19 cellular contexts compared by ENCODE assay signal in genomic region chr6:148240866-148241477, GRCh38.
DNase-seq lines count a peak whose midpoint lies in the region; ATAC-seq and TF ChIP-seq lines count a peak whose summit lies in the region.
"Had no signal": no experiment of that assay in that cellular context is flagged by ENCODE, and none has a peak within 500 bp of the region (broad histone marks: within the 10 kb centered on the region; RNA-seq: fewer than 3 reads in every experiment).

No MANE protein-coding gene starts in this region.

- H3K9me2 ChIP-seq in GM23248 (ENCODE audit: insufficient read depth), result no peaks in the 10 kb centered on the region

- H3K27me3 ChIP-seq in GM23248 (replicated peaks; ENCODE audit: insufficient read depth) (no peaks in the 10 kb centered on the region), adipocyte (replicated peaks; ENCODE audit: control insufficient read depth, insufficient read depth, low read length) (no peaks in the 10 kb centered on the region), stomach (no peaks in the 10 kb centered on the region)
- H3K27me3 ChIP-seq: BLaER1 treated with 17β-estradiol and CSF1 and Interleukin-3, amounts not matched to agents 10 nM and 100 nM; testis had no signal

- TF ChIP-seq CTCF in fibroblast of pulmonary artery (IDR thresholded peaks at IDR 0.05; ENCODE audit: low read length, missing control alignments) (no peak), stomach (IDR thresholded peaks at IDR 0.05) (no peak)

- DNase-seq in GM23248, result peak; percentile 60
- DNase-seq in adipocyte (ENCODE audit: low read depth), result no peak
- peak; percentile 36 for DNase-seq in fibroblast of pulmonary artery (ENCODE audit: low read depth)
- DNase-seq in stomach, result no peak
- no peak for DNase-seq in activated CD4-positive, alpha-beta T cell treated with anti-CD3 and anti-CD28 coated beads, Interleukin-2, amount 10 ng/mL, durations not matched to agents 24 days and 14 days
- DNase-seq: activated CD8-positive, alpha-beta T cell treated with anti-CD3 and anti-CD28 coated beads for 36 hours; activated T-cell treated with anti-CD3 and anti-CD28 coated beads, Interleukin-2, amount 50 U/mL, for 72 hours; HCEC 1CT; NCI-H2081 treated with DMSO at 0.1 percent for 48 hours; NCI-H526; stimulated activated CD4-positive, alpha-beta T cell treated with anti-CD3 and anti-CD28 coated beads, Interleukin-4, amount 100 ng/mL, for 24 hours; stimulated activated CD8-positive, alpha-beta memory T cell treated with anti-CD3 and anti-CD28 coated beads, Interleukin-4, amount 100 ng/mL, for 48 hours; testis had no signal

- no peak for ATAC-seq in GM21367 (IDR thresholded peaks at IDR 0.05; ENCODE audit: unreplicated experiment)
- ATAC-seq in HG02973 (IDR thresholded peaks at IDR 0.05; ENCODE audit: unreplicated experiment), result no peak
- no peak for ATAC-seq in HG02938 (IDR thresholded peaks at IDR 0.05; ENCODE audit: unreplicated experiment)
- ATAC-seq: activated CD8-positive, alpha-beta T cell treated with anti-CD3 and anti-CD28 coated beads for 36 hours; activated T-cell treated with anti-CD3 and anti-CD28 coated beads, Interleukin-2, amount 50 U/mL, for 72 hours; HepG2 had no signal

- no peaks in the 10 kb centered on the region for H3K9me3 Mint-ChIP-seq in activated CD4-positive, alpha-beta T cell treated with anti-CD3 and anti-CD28 coated beads, Interleukin-2, amount 10 ng/mL, durations not matched to agents 24 days and 14 days
- H3K9me3 Mint-ChIP-seq: activated CD8-positive, alpha-beta T cell treated with anti-CD3 and anti-CD28 coated beads for 36 hours; activated T-cell treated with anti-CD3 and anti-CD28 coated beads, Interleukin-2, amount 50 U/mL, for 72 hours; memory B cell had no signal

- peak overlapping the region; percentile 31 for H2AFZ ChIP-seq in GM23248

- no peaks in the 10 kb centered on the region for H3K36me3 Mint-ChIP-seq in activated CD4-positive, alpha-beta T cell treated with anti-CD3 and anti-CD28 coated beads, Interleukin-2, amount 10 ng/mL, durations not matched to agents 24 days and 14 days (ENCODE audit: low read depth)
- H3K36me3 Mint-ChIP-seq: memory B cell had no signal

- 16 to 19% methylated on average over 3 of the region's 3 CpGs for WGBS in GM23248 (ENCODE audit: low coverage in 1 of 2, low lambda C conversion rate in 2 of 2, missing lambda C conversion rate in 2 of 2), 2 experiments
- 71 to 83% (median 79%) methylated on average over 3 of the region's 3 CpGs for WGBS in stomach, 5 donors

- no peaks in the 10 kb centered on the region for H3K9me3 ChIP-seq in GM23248 (ENCODE audit: low read depth)
- no peaks in the 10 kb centered on the region for H3K9me3 ChIP-seq in adipocyte (ENCODE audit: control insufficient read depth, low read length)
- no peaks in the 10 kb centered on the region for H3K9me3 ChIP-seq in stomach
- H3K9me3 ChIP-seq: BLaER1 treated with 17β-estradiol and CSF1 and Interleukin-3, amounts not matched to agents 10 nM and 100 nM; testis had no signal

- peaks cover 27% of the 10 kb centered on the region for H3F3A ChIP-seq in GM23248 (ENCODE audit: insufficient read depth)

- H3K36me3 ChIP-seq in GM23248 (ENCODE audit: low read depth) (no peaks in the 10 kb centered on the region), adipocyte (ENCODE audit: control insufficient read depth, insufficient read depth, low read length, severe bottlenecking) (no peaks in the 10 kb centered on the region), stomach (no peaks in the 10 kb centered on the region)
- H3K36me3 ChIP-seq: BLaER1 treated with 17β-estradiol and CSF1 and Interleukin-3, amounts not matched to agents 10 nM and 100 nM had no signal

- H3K27ac Mint-ChIP-seq in activated CD4-positive, alpha-beta T cell treated with anti-CD3 and anti-CD28 coated beads, Interleukin-2, amount 10 ng/mL, durations not matched to agents 24 days and 14 days, result no peak overlapping the region
- H3K27ac Mint-ChIP-seq: activated CD8-positive, alpha-beta T cell treated with anti-CD3 and anti-CD28 coated beads for 36 hours; activated T-cell treated with anti-CD3 and anti-CD28 coated beads, Interleukin-2, amount 50 U/mL, for 72 hours; memory B cell had no signal

- TF ChIP-seq POLR2A in stomach (IDR thresholded peaks at IDR 0.05), result no peak

- H3K27ac ChIP-seq in GM23248 (peak overlapping the region; percentile 92), stomach (peak overlapping the region in 3 of 5 donors; percentile 1 to 40 (median 20))
- H3K27ac ChIP-seq: BLaER1 treated with 17β-estradiol and CSF1 and Interleukin-3, amounts not matched to agents 10 nM and 100 nM; testis had no signal

- H3K4me1 Mint-ChIP-seq in activated CD4-positive, alpha-beta T cell treated with anti-CD3 and anti-CD28 coated beads, Interleukin-2, amount 10 ng/mL, durations not matched to agents 24 days and 14 days, result no peaks in the 10 kb centered on the region
- H3K4me1 Mint-ChIP-seq: memory B cell had no signal

- intact Hi-C loops in stomach (cut with DNase I; ENCODE audit: low total_unique reads), result no loop called here
- intact Hi-C loops in activated CD4-positive, alpha-beta T cell treated with anti-CD3 and anti-CD28 coated beads, Interleukin-2, amount 10 ng/mL, durations not matched to agents 24 days and 14 days (cut with micrococcal nuclease), result no loop called here

- peaks cover 32% of the 10 kb centered on the region for H3K4me1 ChIP-seq in GM23248 (ENCODE audit: insufficient read depth)
- H3K4me1 ChIP-seq in adipocyte (ENCODE audit: control insufficient read depth, insufficient read depth, low read length), result peaks cover 46% of the 10 kb centered on the region
- peaks cover 4 to 24% (median 14%) of the 10 kb centered on the region in 4 donors for H3K4me1 ChIP-seq in stomach

- H3K79me2 ChIP-seq in GM23248 (ENCODE audit: insufficient read depth), result no peaks in the 10 kb centered on the region

- TF ChIP-seq EP300 in stomach (IDR thresholded peaks at IDR 0.05), result no peak

- no peaks in the 10 kb centered on the region for H4K20me1 ChIP-seq in GM23248 (ENCODE audit: insufficient read depth)
- H4K20me1 ChIP-seq: BLaER1 treated with 17β-estradiol and CSF1 and Interleukin-3, amounts not matched to agents 10 nM and 100 nM had no signal

- H3K4me3 Mint-ChIP-seq in activated CD4-positive, alpha-beta T cell treated with anti-CD3 and anti-CD28 coated beads, Interleukin-2, amount 10 ng/mL, durations not matched to agents 24 days and 14 days, result no peak overlapping the region
- H3K4me3 Mint-ChIP-seq: activated CD8-positive, alpha-beta T cell treated with anti-CD3 and anti-CD28 coated beads for 36 hours; activated T-cell treated with anti-CD3 and anti-CD28 coated beads, Interleukin-2, amount 50 U/mL, for 72 hours; memory B cell had no signal

- in situ Hi-C loops in GM23248 (cut with MboI), result loop anchor here (10.0 kb wide), 1 partner anchor 736 kb away; the partner anchor contains the start of gene SAMD5

- peaks cover 8% of the 10 kb centered on the region for H3K27me3 Mint-ChIP-seq in activated CD4-positive, alpha-beta T cell treated with anti-CD3 and anti-CD28 coated beads, Interleukin-2, amount 10 ng/mL, durations not matched to agents 24 days and 14 days

- H3K4me2 ChIP-seq in GM23248 (ENCODE audit: unreplicated experiment), result peak overlapping the region; percentile 81
- H3K4me2 ChIP-seq: BLaER1 treated with 17β-estradiol and CSF1 and Interleukin-3, amounts not matched to agents 10 nM and 100 nM had no signal

- peak overlapping the region; percentile 72 for H3K9ac ChIP-seq in GM23248
- peak overlapping the region; percentile 65 for H3K9ac ChIP-seq in adipocyte (ENCODE audit: low read length)
- H3K9ac ChIP-seq: BLaER1 treated with 17β-estradiol and CSF1 and Interleukin-3, amounts not matched to agents 10 nM and 100 nM had no signal

- H3K4me3 ChIP-seq in GM23248 (peak overlapping the region; percentile 44), adipocyte (ENCODE audit: low read length) (peak overlapping the region; percentile 64), fibroblast of pulmonary artery (replicated peaks; ENCODE audit: low read depth, low read length) (no peak overlapping the region), stomach (no peak overlapping the region)
- H3K4me3 ChIP-seq: BLaER1 treated with 17β-estradiol and CSF1 and Interleukin-3, amounts not matched to agents 10 nM and 100 nM; testis had no signal

Comparison
In these comparisons a context has a peak if more than half of its experiments do, and no peak if none do; other contexts are left out.
1. DNase-seq: peak in GM23248 (single experiment) and fibroblast of pulmonary artery (single experiment); none in adipocyte (single experiment), stomach (single experiment) and activated CD4-positive, alpha-beta T cell treated with anti-CD3 and anti-CD28 coated beads, Interleukin-2, amount 10 ng/mL, durations not matched to agents 24 days and 14 days (single experiment).
2. H3K4me3 ChIP-seq: peak in GM23248 (single experiment) and adipocyte (single experiment); none in fibroblast of pulmonary artery (single experiment) and stomach (0 of 4).